Comparison of ENCODE assay signal across 25 cellular contexts in genomic region chrX:44227981-44228380, GRCh38.
DNase-seq lines count a peak whose midpoint lies in the region; TF ChIP-seq lines count a peak whose summit lies in the region.
"Had no signal": no experiment of that assay in that cellular context is flagged by ENCODE, and none has a peak within 500 bp of the region (broad histone marks: within the 10 kb centered on the region; RNA-seq: fewer than 3 reads in every experiment).

No MANE protein-coding gene starts in this region.

- H3K27ac Mint-ChIP-seq in activated CD4-positive, alpha-beta T cell treated with anti-CD3 and anti-CD28 coated beads, Interleukin-2, amount 10 ng/mL, durations not matched to agents 7 days and 5 days, result peak overlapping the region; percentile 80
- H3K27ac Mint-ChIP-seq: activated CD8-positive, alpha-beta T cell treated with anti-CD3 and anti-CD28 coated beads, Interleukin-2, amount 10 ng/mL, durations not matched to agents 7 days and 5 days; activated naive CD8-positive, alpha-beta T cell treated with anti-CD3 and anti-CD28 coated beads for 36 hours; natural killer cell treated with Interleukin-12 subunit alpha and Interleukin-12 subunit beta and Interleukin-15 and Interleukin-18, amount 100 ng/mL, for 72 hours; stimulated activated naive B cell treated with anti-CD40 and anti-IgM and Interleukin-4, amounts not matched to agents 10 μg/mL and 1 μg/mL and 100 μg/mL, for 72 hours had no signal

- H3K27me3 ChIP-seq in prostate gland (replicated peaks; ENCODE audit: insufficient read depth) (no peaks in the 10 kb centered on the region), vagina (no peaks in the 10 kb centered on the region)
- H3K27me3 ChIP-seq: ascending aorta, cardiac muscle cell, ovary, upper lobe of right lung had no signal

- TF ChIP-seq CTCF in prostate gland (IDR thresholded peaks at IDR 0.05) (no peak), vagina (IDR thresholded peaks at IDR 0.05) (no peak)

- TF ChIP-seq POLR2A in prostate gland (IDR thresholded peaks at IDR 0.05), result no peak
- TF ChIP-seq POLR2A in vagina (IDR thresholded peaks at IDR 0.05), result no peak

- peaks cover 6% of the 10 kb centered on the region for H3K4me1 Mint-ChIP-seq in activated CD4-positive, alpha-beta T cell treated with anti-CD3 and anti-CD28 coated beads, Interleukin-2, amount 10 ng/mL, durations not matched to agents 7 days and 5 days

- H3K9me3 Mint-ChIP-seq in activated CD4-positive, alpha-beta T cell treated with anti-CD3 and anti-CD28 coated beads, Interleukin-2, amount 10 ng/mL, durations not matched to agents 7 days and 5 days, result no peaks in the 10 kb centered on the region
- H3K9me3 Mint-ChIP-seq: activated naive CD8-positive, alpha-beta T cell treated with anti-CD3 and anti-CD28 coated beads for 36 hours; natural killer cell treated with Interleukin-12 subunit alpha and Interleukin-12 subunit beta and Interleukin-15 and Interleukin-18, amount 100 ng/mL, for 72 hours; stimulated activated naive B cell treated with anti-CD40 and anti-IgM and Interleukin-4, amounts not matched to agents 10 μg/mL and 1 μg/mL and 100 μg/mL, for 72 hours had no signal

- H3K4me3 Mint-ChIP-seq in activated CD4-positive, alpha-beta T cell treated with anti-CD3 and anti-CD28 coated beads, Interleukin-2, amount 10 ng/mL, durations not matched to agents 7 days and 5 days, result no peak overlapping the region
- H3K4me3 Mint-ChIP-seq: activated CD8-positive, alpha-beta T cell treated with anti-CD3 and anti-CD28 coated beads, Interleukin-2, amount 10 ng/mL, durations not matched to agents 7 days and 5 days; activated naive CD8-positive, alpha-beta T cell treated with anti-CD3 and anti-CD28 coated beads for 36 hours; natural killer cell treated with Interleukin-12 subunit alpha and Interleukin-12 subunit beta and Interleukin-15 and Interleukin-18, amount 100 ng/mL, for 72 hours; stimulated activated naive B cell treated with anti-CD40 and anti-IgM and Interleukin-4, amounts not matched to agents 10 μg/mL and 1 μg/mL and 100 μg/mL, for 72 hours had no signal

- H3K4me1 ChIP-seq in prostate gland (replicated peaks) (no peaks in the 10 kb centered on the region), vagina (no peaks in the 10 kb centered on the region)
- H3K4me1 ChIP-seq: ascending aorta, heart right ventricle, upper lobe of right lung had no signal

- no peaks in the 10 kb centered on the region for H3K36me3 Mint-ChIP-seq in activated CD4-positive, alpha-beta T cell treated with anti-CD3 and anti-CD28 coated beads, Interleukin-2, amount 10 ng/mL, durations not matched to agents 7 days and 5 days (ENCODE audit: low read depth)
- H3K36me3 Mint-ChIP-seq: activated naive CD8-positive, alpha-beta T cell treated with anti-CD3 and anti-CD28 coated beads for 36 hours; natural killer cell treated with Interleukin-12 subunit alpha and Interleukin-12 subunit beta and Interleukin-15 and Interleukin-18, amount 100 ng/mL, for 72 hours; stimulated activated naive B cell treated with anti-CD40 and anti-IgM and Interleukin-4, amounts not matched to agents 10 μg/mL and 1 μg/mL and 100 μg/mL, for 72 hours had no signal

- POLR2A ChIA-PET in activated CD4-positive, alpha-beta T cell treated with anti-CD3 and anti-CD28 coated beads, Interleukin-2, amount 10 ng/mL, durations not matched to agents 7 days and 5 days (lab: Charles Lee), result interaction anchor here (0.6 kb wide), 1 partner anchor 657 kb away, joined by 4 read pairs; no protein-coding TSS in a partner anchor

- H3K4me3 ChIP-seq in prostate gland (no peak overlapping the region), vagina (no peak overlapping the region)
- H3K4me3 ChIP-seq: ascending aorta, cardiac muscle cell, heart right ventricle, lung, ovary, upper lobe of right lung had no signal

- H3K27ac ChIP-seq in cingulate gyrus (ENCODE audit: low read depth, low read length) (peak overlapping the region; percentile 73), prostate gland (no peak overlapping the region), vagina (no peak overlapping the region)
- H3K27ac ChIP-seq: ascending aorta, cardiac muscle cell, heart right ventricle, ovary, upper lobe of right lung had no signal

- 63% methylated on average over 5 of the region's 5 CpGs for WGBS in prostate gland

- DNase-seq in activated CD4-positive, alpha-beta T cell treated with anti-CD3 and anti-CD28 coated beads, Interleukin-2, amount 10 ng/mL, durations not matched to agents 7 days and 5 days, result no peak
- no peak for DNase-seq in activated CD4-positive, alpha-beta T cell treated with anti-CD3 and anti-CD28 coated beads for 1 hour
- DNase-seq in iPS-NIHi11 (ENCODE audit: low spot score), result peak; percentile 26
- DNase-seq in SHP77 treated with DMSO at 0.1 percent for 48 hours (lab: John Stamatoyannopoulos, UW), result no peak
- no peak for DNase-seq in prostate gland (ENCODE audit: low spot score)
- DNase-seq in vagina (ENCODE audit: extremely low spot score in 2 of 2), result no peak
- DNase-seq in stimulated activated CD4-positive, alpha-beta T cell treated with anti-CD3 and anti-CD28 coated beads, Interleukin-15, amount 100 ng/mL, for 24 hours, result no peak
- DNase-seq: activated CD8-positive, alpha-beta T cell treated with anti-CD3 and anti-CD28 coated beads, Interleukin-2, amount 10 ng/mL, durations not matched to agents 7 days and 5 days; activated effector memory CD4-positive, alpha-beta T cell treated with Interleukin-2 at 50 U/mL for 16 hours; activated naive CD8-positive, alpha-beta T cell treated with anti-CD3 and anti-CD28 coated beads for 36 hours; Calu3; DND-41; heart right ventricle; NCI-H1092 treated with DMSO at 0.1 percent for 48 hours; NCI-H187 treated with DMSO at 0.1 percent for 48 hours; NCI-H526; ovary; retina; stimulated activated naive B cell treated with anti-CD40 and anti-IgM and Interleukin-4, amounts not matched to agents 10 μg/mL and 1 μg/mL and 100 μg/mL, for 72 hours; upper lobe of right lung had no signal

- H3K9me3 ChIP-seq in prostate gland (no peaks in the 10 kb centered on the region), vagina (no peaks in the 10 kb centered on the region)
- H3K9me3 ChIP-seq: ascending aorta, heart right ventricle, ovary, upper lobe of right lung had no signal

- no peaks in the 10 kb centered on the region for H3K27me3 Mint-ChIP-seq in activated CD4-positive, alpha-beta T cell treated with anti-CD3 and anti-CD28 coated beads, Interleukin-2, amount 10 ng/mL, durations not matched to agents 7 days and 5 days
- H3K27me3 Mint-ChIP-seq: activated naive CD8-positive, alpha-beta T cell treated with anti-CD3 and anti-CD28 coated beads for 36 hours had no signal

- H3K36me3 ChIP-seq in prostate gland, result no peaks in the 10 kb centered on the region
- no peaks in the 10 kb centered on the region for H3K36me3 ChIP-seq in vagina
- H3K36me3 ChIP-seq: ascending aorta, cardiac muscle cell, heart right ventricle, ovary, upper lobe of right lung had no signal

- CTCF ChIA-PET in activated CD4-positive, alpha-beta T cell treated with anti-CD3 and anti-CD28 coated beads, Interleukin-2, amount 10 ng/mL, durations not matched to agents 7 days and 5 days (lab: Charles Lee), result no interaction called here

- intact Hi-C loops in prostate gland (cut with DNase I) (no loop called here), vagina (cut with DNase I) (no loop called here)
